9 cellular contexts compared by ENCODE assay signal in genomic region chr10:128631801-128632241, GRCh38.
A peak's percentile ranks its signal among the peaks of the same experiment; 100 is the strongest.
DNase-seq lines count a peak whose midpoint lies in the region; ATAC-seq and TF ChIP-seq lines count a peak whose summit lies in the region.
"Had no signal": no experiment of that assay in that cellular context is flagged by ENCODE, and none has a peak within 500 bp of the region (broad histone marks: within the 10 kb centered on the region; RNA-seq: fewer than 3 reads in every experiment).

No MANE protein-coding gene starts in this region.

- H3K4me1 ChIP-seq in upper lobe of left lung = no peaks in the 10 kb centered on the region

- 50 to 62% methylated on average over 12 of the region's 12 CpGs for WGBS in upper lobe of left lung, 2 donors

- H3K9me3 Mint-ChIP-seq in activated naive CD4-positive, alpha-beta T cell treated with anti-CD3 and anti-CD28 coated beads, Interleukin-2, amount 50 U/mL, for 24 hours = no peaks in the 10 kb centered on the region
- H3K9me3 Mint-ChIP-seq in glutamatergic neuron (ENCODE audit: unreplicated experiment) = peaks cover 2% of the 10 kb centered on the region

- no peaks in the 10 kb centered on the region for H3K4me1 Mint-ChIP-seq in activated naive CD4-positive, alpha-beta T cell treated with anti-CD3 and anti-CD28 coated beads, Interleukin-2, amount 50 U/mL, for 24 hours
- H3K4me1 Mint-ChIP-seq in glutamatergic neuron (ENCODE audit: low read depth, unreplicated experiment) = no peaks in the 10 kb centered on the region

- H3K27ac ChIP-seq in RWPE1 (no peak overlapping the region), upper lobe of left lung (no peak overlapping the region)

- H3K27me3 ChIP-seq in upper lobe of left lung = no peaks in the 10 kb centered on the region

- 0 out of 2 replicates have a peak, but pooled peaks have one; percentile 19 for TF ChIP-seq CTCF in RWPE1 (conservative IDR thresholded peaks at IDR 0.05; ENCODE audit: low read depth)
- peak; percentile 88 for TF ChIP-seq CTCF in glutamatergic neuron (IDR thresholded peaks at IDR 0.05; ENCODE audit: partially characterized antibody, unreplicated experiment)
- peak in 5 of 6 experiments; percentile 9 to 31 (median 17) for TF ChIP-seq CTCF in upper lobe of left lung (IDR thresholded peaks at IDR 0.05)

- ATAC-seq in upper lobe of left lung (ENCODE audit: low FRiP score in 2 of 2) = no peak
- ATAC-seq in HG03460 (IDR thresholded peaks at IDR 0.05; ENCODE audit: unreplicated experiment) = no peak
- ATAC-seq in HG03159 (IDR thresholded peaks at IDR 0.05; ENCODE audit: unreplicated experiment) = no peak

- POLR2A ChIA-PET in RWPE1 (lab: Yijun Ruan, JAX; ENCODE audit: low non-redundant PET) = no interaction called here

- TF ChIP-seq POLR2A in upper lobe of left lung (IDR thresholded peaks at IDR 0.05) = no peak

- CTCF ChIA-PET in RWPE1 (lab: Yijun Ruan, JAX) = no interaction called here

- H3K9me3 ChIP-seq in upper lobe of left lung = no peaks in the 10 kb centered on the region

- peak overlapping the region; percentile 20 for H3K27ac Mint-ChIP-seq in activated naive CD4-positive, alpha-beta T cell treated with anti-CD3 and anti-CD28 coated beads, Interleukin-2, amount 50 U/mL, for 24 hours
- H3K27ac Mint-ChIP-seq in glutamatergic neuron (ENCODE audit: unreplicated experiment) = peak overlapping the region; percentile 3

- H3K4me3 ChIP-seq in upper lobe of left lung = no peak overlapping the region

- no peak overlapping the region for H3K4me3 Mint-ChIP-seq in activated naive CD4-positive, alpha-beta T cell treated with anti-CD3 and anti-CD28 coated beads, Interleukin-2, amount 50 U/mL, for 24 hours
- H3K4me3 Mint-ChIP-seq in glutamatergic neuron (ENCODE audit: unreplicated experiment) = no peak overlapping the region

- no peaks in the 10 kb centered on the region for H3K36me3 Mint-ChIP-seq in activated naive CD4-positive, alpha-beta T cell treated with anti-CD3 and anti-CD28 coated beads, Interleukin-2, amount 50 U/mL, for 24 hours
- no peaks in the 10 kb centered on the region for H3K36me3 Mint-ChIP-seq in glutamatergic neuron (ENCODE audit: unreplicated experiment)

- no peak for TF ChIP-seq EP300 in upper lobe of left lung (IDR thresholded peaks at IDR 0.05)

- H3K36me3 ChIP-seq in upper lobe of left lung = no peaks in the 10 kb centered on the region

- peaks cover 6% of the 10 kb centered on the region for H3K27me3 Mint-ChIP-seq in activated naive CD4-positive, alpha-beta T cell treated with anti-CD3 and anti-CD28 coated beads, Interleukin-2, amount 50 U/mL, for 24 hours
- peaks cover 5% of the 10 kb centered on the region for H3K27me3 Mint-ChIP-seq in glutamatergic neuron (ENCODE audit: unreplicated experiment)

- no peak for DNase-seq in activated naive CD4-positive, alpha-beta T cell (lab: John Stamatoyannopoulos, UW)
- DNase-seq in RWPE1 (ENCODE audit: low spot score) (no peak), glutamatergic neuron (no peak), upper lobe of left lung (no peak), activated gamma-delta T cell (lab: John Stamatoyannopoulos, UW) (no peak)
- DNase-seq: activated CD4-positive, CD25-positive, alpha-beta regulatory T cell treated with anti-CD3 and anti-CD28 coated beads, Interleukin-2, amount 50 U/mL, for 72 hours had no signal

Comparison
In these comparisons a context has a peak if more than half of its experiments do, and no peak if none do; other contexts are left out.
1. CTCF ChIP-seq: peak in every context shown above with its lines; median percentile 88 in glutamatergic neuron; 19 in RWPE1; 17 in upper lobe of left lung.